ENCODE assay signal across 8 cellular contexts in genomic region chr5:146426853-146427618, GRCh38. TPM values are rescaled to one million over a fixed set of nuclear protein-coding genes. Genes with fewer than 3 reads are reported as not detected.
A peak's percentile ranks its signal among the peaks of the same experiment; 100 is the strongest.
DNase-seq lines count a peak whose midpoint lies in the region; ATAC-seq and TF ChIP-seq lines count a peak whose summit lies in the region.

No MANE protein-coding gene starts in this region.

- no peaks in the 10 kb centered on the region for H3K36me3 ChIP-seq in OCI-LY3 (replicated peaks; ENCODE audit: low read depth, low read length)
- no peaks in the 10 kb centered on the region for H3K36me3 ChIP-seq in mesenchymal stem cell (ENCODE audit: control insufficient read depth in 1 of 2, insufficient read depth in 2 of 2, low read depth in 1 of 2, low read length in 2 of 2)

- no peak overlapping the region for H3K23ac ChIP-seq in mesenchymal stem cell (ENCODE audit: low read length in 2 of 2)

- H4K20me1 ChIP-seq in OCI-LY3 (ENCODE audit: insufficient read depth, low read length): no peaks in the 10 kb centered on the region

- intact Hi-C loops in posterior vena cava (cut with DNase I): loop anchor here (2.0 to 10.0 kb wide), 2 partner anchors 132 to 250 kb away; no protein-coding TSS in a partner anchor

- no peak overlapping the region for H4K91ac ChIP-seq in mesenchymal stem cell (ENCODE audit: low read length)

- H2AFZ ChIP-seq in OCI-LY3 (ENCODE audit: low read depth, low read length) (peak overlapping the region; percentile 67), mesenchymal stem cell (ENCODE audit: low read depth, low read length) (no peak overlapping the region)

- no peak overlapping the region for H2BK15ac ChIP-seq in mesenchymal stem cell (ENCODE audit: low read depth, poor library complexity, severe bottlenecking)

- no peak overlapping the region for H2AK5ac ChIP-seq in mesenchymal stem cell (ENCODE audit: low read length, severe bottlenecking)

- peak overlapping the region; percentile 37 for H3K4me2 ChIP-seq in OCI-LY3 (ENCODE audit: low read length)
- H3K4me2 ChIP-seq in mesenchymal stem cell (ENCODE audit: low read length, poor library complexity, severe bottlenecking): no peak overlapping the region

- no peak overlapping the region for H3K9ac ChIP-seq in OCI-LY3 (ENCODE audit: low read length)
- no peak overlapping the region for H3K9ac ChIP-seq in mesenchymal stem cell (ENCODE audit: low read length)

- no peak overlapping the region for H2BK120ac ChIP-seq in mesenchymal stem cell (ENCODE audit: low read depth, low read length)

- no peak overlapping the region for H3K4ac ChIP-seq in mesenchymal stem cell (ENCODE audit: low read depth in 1 of 2, low read length in 2 of 2)

- 61% methylated on average over 2 of the region's 7 CpGs for WGBS in mesenchymal stem cell

- no peak overlapping the region for H3K14ac ChIP-seq in mesenchymal stem cell (ENCODE audit: low read length in 2 of 2)

- H3K4me1 ChIP-seq in OCI-LY3 (ENCODE audit: low read length) (0 out of 2 replicates have a peak, but pooled peaks cover 3% of the 10 kb centered on the region), mesenchymal stem cell (ENCODE audit: control insufficient read depth, insufficient read depth, low read depth, low read length) (no peaks in the 10 kb centered on the region)

- no peaks in the 10 kb centered on the region for H3K27me3 ChIP-seq in OCI-LY3 (ENCODE audit: low read depth, low read length)
- H3K27me3 ChIP-seq in mesenchymal stem cell (ENCODE audit: control insufficient read depth in 1 of 2, insufficient read depth in 1 of 2, low read length in 2 of 2): peaks cover 18 to 30% of the 10 kb centered on the region in 2 experiments

- no peak overlapping the region for H3K18ac ChIP-seq in mesenchymal stem cell (ENCODE audit: low read depth in 1 of 2, low read length in 2 of 2)

- ATAC-seq in GM18520 (IDR thresholded peaks at IDR 0.05; ENCODE audit: unreplicated experiment): peak; percentile 48
- ATAC-seq in HG03520 (IDR thresholded peaks at IDR 0.05; ENCODE audit: unreplicated experiment): peak; percentile 52

- H3K79me1 ChIP-seq in mesenchymal stem cell (replicated peaks; ENCODE audit: low read length, poor library complexity, severe bottlenecking): no peaks in the 10 kb centered on the region

- no peak overlapping the region for H2BK12ac ChIP-seq in mesenchymal stem cell (ENCODE audit: low read length in 2 of 2)

- H3K4me3 ChIP-seq in OCI-LY3 (ENCODE audit: low read length) (no peak overlapping the region; the same call in 1 of the 2 replicates), mesenchymal stem cell (ENCODE audit: insufficient read depth in 1 of 2, low read depth in 1 of 2, low read length in 2 of 2) (no peak overlapping the region)

- H2BK5ac ChIP-seq in mesenchymal stem cell (ENCODE audit: low read depth, low read length, poor library complexity, severe bottlenecking): no peak overlapping the region

- H3K79me2 ChIP-seq in OCI-LY3 (ENCODE audit: low read length): no peaks in the 10 kb centered on the region

- H3K27ac ChIP-seq in C4-2B: no peak overlapping the region
- no peak overlapping the region for H3K27ac ChIP-seq in OCI-LY3 (ENCODE audit: low read length)
- no peak overlapping the region for H3K27ac ChIP-seq in mesenchymal stem cell (ENCODE audit: low read length, poor library complexity, severe bottlenecking)

- DNase-seq in dermis blood vessel endothelial cell: peak; percentile 54
- DNase-seq in mesenchymal stem cell: peak; percentile 55
- no peak for DNase-seq in posterior vena cava (ENCODE audit: low spot score)
- no peak for DNase-seq in stimulated activated CD4-positive, alpha-beta T cell treated with anti-CD3 and anti-CD28 coated beads, Interleukin-2, amount 100 ng/mL, for 24 hours

- TF ChIP-seq CTCF in C4-2B (conservative IDR thresholded peaks at IDR 0.05): peak; percentile 83
- TF ChIP-seq CTCF in OCI-LY3 (IDR thresholded peaks at IDR 0.05; ENCODE audit: low read depth, low read length): peak; percentile 69

- H4K8ac ChIP-seq in mesenchymal stem cell (ENCODE audit: low read length): no peak overlapping the region

- H3K9me3 ChIP-seq in OCI-LY3 (ENCODE audit: insufficient read depth, low read length) (no peaks in the 10 kb centered on the region), mesenchymal stem cell (ENCODE audit: control insufficient read depth, low read length) (no peaks in the 10 kb centered on the region)

RNA-seq across cellular contexts. Expression of gene TCERG1, which starts 20.1 kb away (rescaled TPM):
- 31.0 and 38.7 TPM in 2 replicates for total RNA-seq in dermis blood vessel endothelial cell
- polyA plus RNA-seq in mesenchymal stem cell (2013, experiment 1 of 2): 38.7 TPM
- polyA plus RNA-seq in mesenchymal stem cell (2013, experiment 2 of 2): 35.8 TPM
- total RNA-seq in posterior vena cava: 10 to 100 TPM; 41.7 to 49.9 TPM

Comparison
In these comparisons a context has a peak if more than half of its experiments do, and no peak if none do; other contexts are left out.
1. DNase-seq: peak in dermis blood vessel endothelial cell (single experiment) and mesenchymal stem cell (single experiment); none in posterior vena cava (single experiment) and stimulated activated CD4-positive, alpha-beta T cell treated with anti-CD3 and anti-CD28 coated beads, Interleukin-2, amount 100 ng/mL, for 24 hours (0 of 2).